22 cellular contexts compared by ENCODE assay signal in the genomic region with DNA sequence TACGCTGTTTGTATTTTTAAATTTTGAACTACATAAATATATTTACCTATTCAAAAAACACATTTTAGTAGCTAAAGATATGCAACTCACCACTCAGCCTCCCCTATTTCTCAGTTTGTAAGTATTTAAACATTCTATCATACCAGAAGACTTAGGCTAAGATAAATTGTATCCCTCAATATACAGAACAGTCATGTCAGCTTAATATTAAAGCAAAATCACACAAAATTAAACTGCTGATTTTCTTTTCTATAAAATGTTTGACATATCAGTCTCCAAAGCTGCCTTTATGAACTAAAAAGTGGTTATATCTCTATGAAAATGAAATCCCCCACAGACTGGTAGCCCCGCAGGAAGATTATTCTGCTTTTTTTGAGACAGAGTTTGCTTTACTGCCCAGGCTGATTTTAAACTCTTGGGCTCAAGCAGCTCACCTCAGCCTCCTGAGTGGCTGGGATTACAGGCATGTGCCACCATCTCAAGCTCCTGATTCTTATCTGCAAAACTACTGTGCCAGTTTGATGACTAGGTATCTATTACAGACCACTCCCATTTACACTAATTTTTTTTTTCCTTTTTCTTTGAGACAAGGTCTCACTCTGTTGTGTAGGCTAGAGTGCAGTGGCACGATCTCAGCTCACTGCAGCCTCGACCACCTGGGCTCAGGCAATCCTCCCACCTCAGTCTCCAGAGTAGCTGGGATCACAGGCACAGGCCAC.
"Had no signal": no experiment of that assay in that cellular context is flagged by ENCODE, and none has a peak within 500 bp of the region (broad histone marks: within the 10 kb centered on the region; RNA-seq: fewer than 3 reads in every experiment).

No MANE protein-coding gene starts in this region.

- H3K27me3 ChIP-seq: adrenal gland, hepatocyte, ovary, stomach, vagina had no signal

- H3K36me3 ChIP-seq: ovary had no signal

- H3K9me3 ChIP-seq: adrenal gland, mucosa of descending colon, ovary, stomach, vagina had no signal

- H3K27ac ChIP-seq: adrenal gland, hepatocyte, ovary, stomach, vagina had no signal

- H3K27me3 Mint-ChIP-seq: naive B cell had no signal

- DNase-seq: activated CD4-positive, alpha-beta T cell treated with anti-CD3 and anti-CD28 coated beads, Interleukin-2, amount 50 U/mL, for 1 hour; activated CD8-positive, alpha-beta memory T cell treated with anti-CD3 and anti-CD28 coated beads for 24 hours; activated CD8-positive, alpha-beta memory T cell treated with anti-CD3 and anti-CD28 coated beads, Interleukin-2, amount 50 U/mL, for 48 hours; activated effector memory CD4-positive, alpha-beta T cell treated with anti-CD3 and anti-CD28 coated beads, Interleukin-2, amount 50 U/mL, for 16 hours; activated T-cell treated with anti-CD3 and anti-CD28 coated beads, Interleukin-2, amount 50 U/mL, for 48 hours; adrenal gland; dermis blood vessel endothelial cell; effector memory CD4-positive, alpha-beta T cell; foreskin fibroblast; left cardiac atrium; mesenchymal stem cell; mucosa of descending colon; naive B cell; ovary; stimulated activated CD4-positive, alpha-beta T cell treated with anti-CD3 and anti-CD28 coated beads, Interleukin-4, amount 100 ng/mL, for 24 hours; stomach; trophoblast cell had no signal

- H3K27ac Mint-ChIP-seq: stimulated activated effector memory CD8-positive, alpha-beta T cell treated with anti-CD3 and anti-CD28 coated beads, Interleukin-12 subunit alpha, Interleukin-12 subunit beta, amount 100 ng/mL, for 72 hours had no signal

- H3K9me3 Mint-ChIP-seq: activated naive CD4-positive, alpha-beta T cell treated with anti-CD3 and anti-CD28 coated beads, Interleukin-2, amount 50 U/mL, for 72 hours; naive B cell; stimulated activated effector memory CD8-positive, alpha-beta T cell treated with anti-CD3 and anti-CD28 coated beads, Interleukin-12 subunit alpha, Interleukin-12 subunit beta, amount 100 ng/mL, for 72 hours had no signal

- H3K4me1 ChIP-seq: vagina had no signal

- H3K4me3 ChIP-seq: adrenal gland, hepatocyte, mucosa of descending colon, ovary, stomach, vagina had no signal

- ATAC-seq: activated naive CD4-positive, alpha-beta T cell treated with anti-CD3 and anti-CD28 coated beads, Interleukin-2, amount 50 U/mL, for 72 hours; left cardiac atrium; mucosa of descending colon; sciatic nerve; stimulated activated effector memory CD8-positive, alpha-beta T cell treated with anti-CD3 and anti-CD28 coated beads, Interleukin-12 subunit alpha, Interleukin-12 subunit beta, amount 100 ng/mL, for 72 hours had no signal

- H2AFZ ChIP-seq: hepatocyte had no signal

- H3K4me3 Mint-ChIP-seq: stimulated activated effector memory CD8-positive, alpha-beta T cell treated with anti-CD3 and anti-CD28 coated beads, Interleukin-12 subunit alpha, Interleukin-12 subunit beta, amount 100 ng/mL, for 72 hours had no signal

- H3K4me2 ChIP-seq: hepatocyte had no signal
